ENCODE assay signal across 18 cellular contexts in genomic region chr3:56869157-56869889, GRCh38.
A peak's percentile ranks its signal among the peaks of the same experiment; 100 is the strongest.
DNase-seq lines count a peak whose midpoint lies in the region; ATAC-seq, FAIRE-seq and TF ChIP-seq lines count a peak whose summit lies in the region.
"Had no signal": no experiment of that assay in that cellular context is flagged by ENCODE, and none has a peak within 500 bp of the region (broad histone marks: within the 10 kb centered on the region; RNA-seq: fewer than 3 reads in every experiment).

No MANE protein-coding gene starts in this region.

- H3K27ac ChIP-seq in MM.1S (ENCODE audit: low read length): no peak overlapping the region
- H3K27ac ChIP-seq in astrocyte (ENCODE audit: low read depth, low read length): no peak overlapping the region
- no peak overlapping the region for H3K27ac ChIP-seq in pancreas
- H3K27ac ChIP-seq in tibial artery: no peak overlapping the region
- H3K27ac ChIP-seq: left ventricle myocardium inferior, neural progenitor cell, SJSA1, upper lobe of left lung had no signal

- H3K4me1 Mint-ChIP-seq in astrocyte (ENCODE audit: low read depth, unreplicated experiment): peaks cover 15% of the 10 kb centered on the region

- peak; percentile 91 to 95 for ATAC-seq in activated CD4-positive, CD25-positive, alpha-beta regulatory T cell treated with anti-CD3 and anti-CD28 coated beads, Interleukin-2, amount 50 U/mL, for 24 hours
- ATAC-seq in pancreas: peak in 3 of 4 donors; percentile 29 to 48 (median 45)
- no peak for ATAC-seq in GM21367 (IDR thresholded peaks at IDR 0.05; ENCODE audit: unreplicated experiment)
- no peak for ATAC-seq in HG03571 (IDR thresholded peaks at IDR 0.05; ENCODE audit: unreplicated experiment)
- ATAC-seq: HepG2 had no signal

- H3K4me3 Mint-ChIP-seq in astrocyte (ENCODE audit: unreplicated experiment): no peak overlapping the region
- H3K4me3 Mint-ChIP-seq: endodermal cell, neural progenitor cell had no signal

- H3F3A ChIP-seq in MM.1S (ENCODE audit: insufficient read depth, low read length): no peaks in the 10 kb centered on the region

- H3K9ac ChIP-seq in MM.1S (ENCODE audit: low read length): no peak overlapping the region
- no peak overlapping the region for H3K9ac ChIP-seq in astrocyte (ENCODE audit: low read length)
- H3K9ac ChIP-seq: neural progenitor cell had no signal

- no peak overlapping the region for H3K27ac Mint-ChIP-seq in astrocyte (ENCODE audit: unreplicated experiment)
- H3K27ac Mint-ChIP-seq: endodermal cell, neural progenitor cell had no signal

- no peak for DNase-seq in activated CD4-positive, CD25-positive, alpha-beta regulatory T cell (lab: John Stamatoyannopoulos, UW)
- DNase-seq in MM.1S (peak; percentile 18), astrocyte (ENCODE audit: low read depth) (peak; percentile 67), pancreas (no peak), tibial artery (no peak)
- DNase-seq: activated CD4-positive, alpha-beta T cell treated with anti-CD3 and anti-CD28 coated beads for 1 hour; DMS79; endodermal cell; head of caudate nucleus; left ventricle myocardium inferior; NCI-H187 treated with DMSO at 0.1 percent for 48 hours; upper lobe of left lung had no signal

- no peak overlapping the region for H3K4me3 ChIP-seq in MM.1S (ENCODE audit: low read length)
- no peak overlapping the region for H3K4me3 ChIP-seq in astrocyte (ENCODE audit: insufficient read depth, low read depth, low read length)
- no peak overlapping the region for H3K4me3 ChIP-seq in pancreas
- no peak overlapping the region for H3K4me3 ChIP-seq in tibial artery
- H3K4me3 ChIP-seq: left ventricle myocardium inferior, neural progenitor cell, SJSA1, upper lobe of left lung had no signal

- no peak for TF ChIP-seq CTCF in MM.1S (IDR thresholded peaks at IDR 0.05; ENCODE audit: low read length)
- TF ChIP-seq CTCF in astrocyte (IDR thresholded peaks at IDR 0.05; ENCODE audit: insufficient read depth, low read depth, low read length): no peak
- no peak for TF ChIP-seq CTCF in pancreas (IDR thresholded peaks at IDR 0.05)
- no peak for TF ChIP-seq CTCF in tibial artery (IDR thresholded peaks at IDR 0.05)

- H3K79me2 ChIP-seq in MM.1S (ENCODE audit: low read length) (no peaks in the 10 kb centered on the region), astrocyte (ENCODE audit: insufficient read depth, low read length) (no peaks in the 10 kb centered on the region)

- H3K36me3 ChIP-seq in MM.1S (replicated peaks; ENCODE audit: insufficient read depth, low read length) (no peaks in the 10 kb centered on the region), astrocyte (ENCODE audit: insufficient read depth, low read length) (no peaks in the 10 kb centered on the region), pancreas (no peaks in the 10 kb centered on the region), tibial artery (no peaks in the 10 kb centered on the region)
- H3K36me3 ChIP-seq: left ventricle myocardium inferior, neural progenitor cell, SJSA1, upper lobe of left lung had no signal

- H3K9me3 Mint-ChIP-seq in astrocyte (ENCODE audit: unreplicated experiment): no peaks in the 10 kb centered on the region
- H3K9me3 Mint-ChIP-seq: endodermal cell, neural progenitor cell had no signal

- no peaks in the 10 kb centered on the region for H3K9me3 ChIP-seq in MM.1S (replicated peaks; ENCODE audit: insufficient read depth, low read length)
- H3K9me3 ChIP-seq in astrocyte (ENCODE audit: insufficient read depth, low read depth, low read length): no peaks in the 10 kb centered on the region
- no peaks in the 10 kb centered on the region for H3K9me3 ChIP-seq in pancreas
- no peaks in the 10 kb centered on the region for H3K9me3 ChIP-seq in tibial artery
- H3K9me3 ChIP-seq: left ventricle myocardium inferior, SJSA1, upper lobe of left lung had no signal

- no peaks in the 10 kb centered on the region for H3K27me3 ChIP-seq in MM.1S (replicated peaks; ENCODE audit: insufficient read depth, low read length)
- H3K27me3 ChIP-seq in astrocyte (ENCODE audit: insufficient read depth, low read length): no peaks in the 10 kb centered on the region
- no peaks in the 10 kb centered on the region for H3K27me3 ChIP-seq in pancreas
- no peaks in the 10 kb centered on the region for H3K27me3 ChIP-seq in tibial artery
- H3K27me3 ChIP-seq: neural progenitor cell, SJSA1, upper lobe of left lung had no signal

- H2AFZ ChIP-seq in MM.1S (ENCODE audit: low read length): no peak overlapping the region
- no peak overlapping the region for H2AFZ ChIP-seq in astrocyte (ENCODE audit: low read depth, low read length)
- H2AFZ ChIP-seq: neural progenitor cell had no signal

- H4K20me1 ChIP-seq in MM.1S (ENCODE audit: insufficient read depth, low read length): no peaks in the 10 kb centered on the region
- no peaks in the 10 kb centered on the region for H4K20me1 ChIP-seq in astrocyte (ENCODE audit: insufficient read depth, low read length)

- FAIRE-seq in astrocyte (lab: Jason Lieb, UNC) (peak; percentile 59), pancreas (lab: Jason Lieb, UNC) (no peak)

- H3K27me3 Mint-ChIP-seq in astrocyte (ENCODE audit: low read depth, unreplicated experiment): no peaks in the 10 kb centered on the region

- peak overlapping the region; percentile 11; the same call in 1 of the 2 replicates for H3K4me2 ChIP-seq in MM.1S (ENCODE audit: low read depth, low read length)
- H3K4me2 ChIP-seq in astrocyte (ENCODE audit: low read length): peak overlapping the region; percentile 41
- H3K4me2 ChIP-seq: neural progenitor cell had no signal

- intact Hi-C loops in pancreas (cut with DNase I) (no loop called here), tibial artery (cut with DNase I; ENCODE audit: low total_unique reads) (no loop called here)

- H3K36me3 Mint-ChIP-seq in astrocyte (ENCODE audit: low read depth, unreplicated experiment): no peaks in the 10 kb centered on the region
- H3K36me3 Mint-ChIP-seq: neural progenitor cell had no signal

- 26 to 29% methylated on average over 6 of the region's 6 CpGs for WGBS in pancreas, 2 donors

- no peaks in the 10 kb centered on the region for H3K4me1 ChIP-seq in MM.1S (ENCODE audit: low read length)
- peaks cover 11% of the 10 kb centered on the region for H3K4me1 ChIP-seq in astrocyte (ENCODE audit: insufficient read depth, low read length)
- H3K4me1 ChIP-seq in pancreas: peaks cover 0 to 6% (median 3%) of the 10 kb centered on the region in 3 donors
- no peaks in the 10 kb centered on the region for H3K4me1 ChIP-seq in tibial artery
- H3K4me1 ChIP-seq: left ventricle myocardium inferior, SJSA1, upper lobe of left lung had no signal

- no peaks in the 10 kb centered on the region for H3K9me2 ChIP-seq in MM.1S (replicated peaks; ENCODE audit: insufficient read depth, low read length)

Comparison
In these comparisons a context has a peak if more than half of its experiments do, and no peak if none do; other contexts are left out.
1. ATAC-seq: peak in activated CD4-positive, CD25-positive, alpha-beta regulatory T cell treated with anti-CD3 and anti-CD28 coated beads, Interleukin-2, amount 50 U/mL, for 24 hours (2 of 2) and pancreas (3 of 4); none in GM21367 (single experiment) and HG03571 (single experiment).
2. DNase-seq: peak in MM.1S (single experiment) and astrocyte (single experiment); none in activated CD4-positive, CD25-positive, alpha-beta regulatory T cell (0 of 4), pancreas (0 of 6) and tibial artery (0 of 2).